Comparison of ENCODE assay signal across 8 cellular contexts in the genomic region with DNA sequence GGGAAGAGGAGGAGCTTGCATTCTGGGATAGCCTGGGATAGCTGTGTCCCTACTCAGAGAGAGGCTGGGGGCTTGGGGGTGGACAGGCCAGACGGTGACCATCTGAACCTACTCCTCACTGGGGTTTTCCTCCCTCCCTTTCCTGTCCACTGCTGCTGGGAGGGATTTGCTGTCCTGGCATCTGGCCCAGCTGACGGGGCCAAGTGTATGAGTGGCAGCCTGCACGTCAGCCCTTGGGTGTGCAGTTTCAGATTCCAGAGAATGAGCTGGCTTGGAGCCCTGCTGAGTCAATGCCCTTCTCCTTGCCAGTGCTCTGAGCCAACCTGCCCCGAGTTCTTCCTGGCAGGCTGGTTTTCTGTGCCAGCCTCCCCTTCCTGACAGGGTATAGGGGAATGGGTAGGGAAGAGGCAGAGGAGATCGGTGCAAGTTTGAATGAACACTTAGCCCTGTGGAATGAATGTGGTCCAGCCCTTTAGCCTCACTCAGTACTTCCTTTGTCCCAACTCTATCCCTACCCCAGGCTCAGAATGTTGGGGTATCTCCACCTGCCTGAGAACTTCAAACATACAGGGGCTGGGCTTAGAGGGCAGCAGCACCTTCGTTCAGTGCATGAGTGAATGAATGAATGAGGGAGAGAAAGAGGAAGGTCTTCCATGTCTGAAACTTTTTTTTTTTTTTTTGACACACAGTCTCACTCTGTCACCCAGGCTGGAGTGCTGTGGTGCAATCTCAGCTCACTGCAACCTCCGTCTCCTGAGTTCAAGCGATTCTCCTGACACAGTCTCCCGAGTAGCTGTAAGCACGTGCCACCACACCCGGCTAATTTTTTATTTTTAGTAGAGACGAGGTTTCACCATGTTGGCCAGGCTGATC. TPM values are rescaled to one million over a fixed set of nuclear protein-coding genes. Genes with fewer than 3 reads are reported as not detected.
DNase-seq lines count a peak whose midpoint lies in the region; ATAC-seq and TF ChIP-seq lines count a peak whose summit lies in the region.

No MANE protein-coding gene starts in this region.

- no peak for TF ChIP-seq EP300 in transverse colon (IDR thresholded peaks at IDR 0.05; ENCODE audit: low read depth)

- in situ Hi-C loops in transverse colon (cut with MboI; ENCODE audit: low pct_ligation_motif_present in 1 of 4, low pct_unique_long_range_greater_than_20kb in 1 of 4, low sequenced_read_pairs in 3 of 4) = no loop called here

- H3K4me3 ChIP-seq in lung (no peak overlapping the region), transverse colon (no peak overlapping the region)

- ATAC-seq in lung (ENCODE audit: insufficient read depth, low FRiP score) = peak; percentile 82
- ATAC-seq in HG02938 (IDR thresholded peaks at IDR 0.05; ENCODE audit: unreplicated experiment) = no peak

- TF ChIP-seq CTCF in lung (IDR thresholded peaks at IDR 0.05; ENCODE audit: control extremely low read depth, extremely low read depth) (no peak), transverse colon (IDR thresholded peaks at IDR 0.05) (no peak)

- DNase-seq in stimulated activated CD4-positive, alpha-beta T cell treated with anti-CD3 and anti-CD28 coated beads, Interleukin-15, amount 100 ng/mL, for 48 hours (ENCODE audit: low read depth in 2 of 2) = peak; percentile 17 to 31
- no peak for DNase-seq in stimulated activated CD4-positive, alpha-beta T cell treated with anti-CD3 and anti-CD28 coated beads, Interleukin-4, amount 100 ng/mL, for 24 hours
- peak; percentile 98 for DNase-seq in dedifferentiated amniotic fluid mesenchymal stem cell (ENCODE audit: extremely low spot score)
- peak; percentile 95 for DNase-seq in lung (ENCODE audit: low spot score)
- DNase-seq in transverse colon = peak; percentile 93
- DNase-seq in NCI-H82 treated with DMSO at 0.1 percent for 48 hours (lab: John Stamatoyannopoulos, UW; ENCODE audit: unreplicated experiment) = no peak

- H3K27ac ChIP-seq in lung (ENCODE audit: low read depth in 1 of 2, low read length in 1 of 2) = peak overlapping the region; percentile 86 to 98
- H3K27ac ChIP-seq in transverse colon = peak overlapping the region; percentile 76 to 94 (median 84)

- H3K9me3 ChIP-seq in lung (ENCODE audit: control insufficient read depth in 2 of 2, insufficient read depth in 1 of 2, low read length in 1 of 2) (no peaks in the 10 kb centered on the region), transverse colon (no peaks in the 10 kb centered on the region)

- 17 to 26% methylated on average over 12 of the region's 12 CpGs for WGBS in lung, 2 donors
- 26 to 39% methylated on average over 8 to 12 of the region's 12 CpGs for WGBS in transverse colon (ENCODE audit: low coverage in 1 of 2), 2 donors

- no peaks in the 10 kb centered on the region for H3K36me3 ChIP-seq in lung (ENCODE audit: control insufficient read depth in 2 of 2, insufficient read depth in 2 of 2, low read length in 2 of 2)
- no peaks in the 10 kb centered on the region for H3K36me3 ChIP-seq in transverse colon

- intact Hi-C loops in transverse colon (cut with DNase I; ENCODE audit: low total_unique reads) = loop anchor here (1.0 to 10.0 kb wide), 2 partner anchors 28 to 83 kb away; a partner anchor contains a TSS

- no peaks in the 10 kb centered on the region for H3K27me3 ChIP-seq in lung (ENCODE audit: control insufficient read depth, insufficient read depth)
- H3K27me3 ChIP-seq in transverse colon = peaks cover 29% of the 10 kb centered on the region

- peak; percentile 23 for TF ChIP-seq POLR2A in transverse colon (IDR thresholded peaks at IDR 0.05)

- H3K4me1 ChIP-seq in lung (ENCODE audit: control insufficient read depth in 2 of 2, insufficient read depth in 2 of 2, low read length in 2 of 2) = peaks cover 5 to 20% of the 10 kb centered on the region in 2 donors
- peaks cover 18 to 56% (median 45%) of the 10 kb centered on the region in 4 donors for H3K4me1 ChIP-seq in transverse colon

TF ChIP-seq in PFSK-1, 5 proteins besides CTCF, POLR2A, EP300 and RAD21:
- TF ChIP-seq FOXP2 (optimal IDR thresholded peaks at IDR 0.05; ENCODE audit: borderline replicate concordance, extremely low read depth, extremely low read length, insufficient read depth) (peak; percentile 50), POLR2AphosphoS5 (IDR thresholded peaks at IDR 0.05; ENCODE audit: low read depth, low read length) (no peak)

RNA-seq across cellular contexts. Expression of a gene that starts 1.8 kb away (rescaled TPM):
- 0.92 TPM for polyA plus RNA-seq in PFSK-1 (2012; ENCODE audit: insufficient read length, low read depth)
- total RNA-seq in lung = 10 to 100 TPM in 1 of 2 donors, 1 to 10 TPM in 1; 4.4 to 14.8 TPM
- 10 to 100 TPM; 10.5 to 96.3 TPM for polyA plus RNA-seq in lung
- 100 to 1,000 TPM in 1 of 4 donors, 10 to 100 TPM in 1, 1 to 10 TPM in 2; 2.3 to 123 (median 10.3) TPM for total RNA-seq in transverse colon

RNA-seq across cellular contexts. Expression of a gene that starts 19.1 kb away (rescaled TPM):
- polyA plus RNA-seq in PFSK-1 (2012; ENCODE audit: insufficient read length, low read depth) = 1.0 TPM
- 10 to 100 TPM; 24.2 to 42.3 TPM for total RNA-seq in lung
- polyA plus RNA-seq in lung = 10 to 100 TPM; 24.0 to 29.1 TPM
- 10 to 100 TPM in 1 of 4 donors, 1 to 10 TPM in 3; 3.2 to 10.5 (median 4.1) TPM for total RNA-seq in transverse colon

RNA-seq across cellular contexts. Expression of a gene that starts 28.0 kb away (rescaled TPM):
- 116 TPM for polyA plus RNA-seq in PFSK-1 (2012; ENCODE audit: insufficient read length, low read depth)
- total RNA-seq in lung = 100 to 1,000 TPM; 139 to 148 TPM
- 100 to 1,000 TPM in 1 of 2 donors, 10 to 100 TPM in 1; 91.1 to 104 TPM for polyA plus RNA-seq in lung
- total RNA-seq in transverse colon = 100 to 1,000 TPM in 1 of 4 donors, 10 to 100 TPM in 3; 48.6 to 159 (median 56.1) TPM

RNA-seq across cellular contexts. Expression of a gene that starts 40.9 kb away (rescaled TPM):
- 2,023 TPM for polyA plus RNA-seq in PFSK-1 (2012; ENCODE audit: insufficient read length, low read depth)
- total RNA-seq in lung = 1,000 to 10,000 TPM in 1 of 2 donors, 100 to 1,000 TPM in 1; 847 to 1,744 TPM
- 1,000 to 10,000 TPM in 1 of 2 donors, 100 to 1,000 TPM in 1; 588 to 1,897 TPM for polyA plus RNA-seq in lung
- total RNA-seq in transverse colon = 100 to 1,000 TPM; 275 to 526 (median 413) TPM

RNA-seq across cellular contexts. Expression of a gene that starts 41.0 kb away (rescaled TPM):
- 57.1 TPM for polyA plus RNA-seq in PFSK-1 (2012; ENCODE audit: insufficient read length, low read depth)
- total RNA-seq in lung = 10 to 100 TPM; 10.6 to 54.1 TPM
- polyA plus RNA-seq in lung = 100 to 1,000 TPM; 119 to 239 TPM
- total RNA-seq in transverse colon = 10 to 100 TPM; 11.2 to 40.0 (median 18.6) TPM

Comparison
In these comparisons a context has a peak if more than half of its experiments do, and no peak if none do; other contexts are left out.
1. DNase-seq: peak in stimulated activated CD4-positive, alpha-beta T cell treated with anti-CD3 and anti-CD28 coated beads, Interleukin-15, amount 100 ng/mL, for 48 hours (2 of 2), dedifferentiated amniotic fluid mesenchymal stem cell (single experiment), lung (single experiment) and transverse colon (single experiment); none in stimulated activated CD4-positive, alpha-beta T cell treated with anti-CD3 and anti-CD28 coated beads, Interleukin-4, amount 100 ng/mL, for 24 hours (single experiment) and NCI-H82 treated with DMSO at 0.1 percent for 48 hours (single experiment).